8 cellular contexts compared by ENCODE assay signal in genomic region chrX:136710324-136710951, GRCh38.
A peak's percentile ranks its signal among the peaks of the same experiment; 100 is the strongest.
DNase-seq lines count a peak whose midpoint lies in the region; ATAC-seq, FAIRE-seq and TF ChIP-seq lines count a peak whose summit lies in the region.

No MANE protein-coding gene starts in this region.

- peak; percentile 52 for ATAC-seq in HG03432 (IDR thresholded peaks at IDR 0.05; ENCODE audit: unreplicated experiment)
- peak; percentile 81 for ATAC-seq in stimulated activated effector memory CD8-positive, alpha-beta T cell treated with anti-CD3 and anti-CD28 coated beads, Interleukin-12 subunit alpha, Interleukin-12 subunit beta, amount 100 ng/mL, for 72 hours
- no peak for ATAC-seq in HG02678 (IDR thresholded peaks at IDR 0.05; ENCODE audit: unreplicated experiment)

- peaks cover 46% of the 10 kb centered on the region for H3K36me3 Mint-ChIP-seq in stimulated activated effector memory CD8-positive, alpha-beta T cell treated with anti-CD3 and anti-CD28 coated beads, Interleukin-12 subunit alpha, Interleukin-12 subunit beta, amount 100 ng/mL, for 72 hours

- no peak overlapping the region for H3K4me3 ChIP-seq in bronchial epithelial cell (ENCODE audit: low read depth, low read length)

- H3K4me3 Mint-ChIP-seq in stimulated activated effector memory CD8-positive, alpha-beta T cell treated with anti-CD3 and anti-CD28 coated beads, Interleukin-12 subunit alpha, Interleukin-12 subunit beta, amount 100 ng/mL, for 72 hours, result peak overlapping the region; percentile 53

- no peak for FAIRE-seq in bronchial epithelial cell (lab: Jason Lieb, UNC)

- H3K36me3 ChIP-seq in bronchial epithelial cell (ENCODE audit: control insufficient read depth, insufficient read depth, low read length), result no peaks in the 10 kb centered on the region

- H3K27me3 ChIP-seq in bronchial epithelial cell (ENCODE audit: control insufficient read depth, insufficient read depth, low read length), result no peaks in the 10 kb centered on the region

- peak; percentile 64 for DNase-seq in activated effector memory CD4-positive, alpha-beta T cell treated with anti-CD3 and anti-CD28 coated beads, Interleukin-2, amount 50 U/mL, for 16 hours
- DNase-seq in activated effector memory CD4-positive, alpha-beta T cell treated with Interleukin-2 at 50 U/mL for 16 hours, result no peak
- peak; percentile 47 for DNase-seq in bronchial epithelial cell (ENCODE audit: low read depth)
- no peak for DNase-seq in stimulated activated effector memory CD8-positive, alpha-beta T cell treated with anti-CD3 and anti-CD28 coated beads, Interleukin-12 subunit alpha, Interleukin-12 subunit beta, amount 100 ng/mL, for 72 hours (ENCODE audit: low spot score in 2 of 2)
- DNase-seq in C1 segment of cervical spinal cord (lab: John Stamatoyannopoulos, UW), result no peak
- DNase-seq in stimulated activated CD8-positive, alpha-beta memory T cell treated with anti-CD3 and anti-CD28 coated beads, Interleukin-4, amount 100 ng/mL, for 48 hours, result no peak

- peaks cover 11% of the 10 kb centered on the region for H3K4me1 Mint-ChIP-seq in stimulated activated effector memory CD8-positive, alpha-beta T cell treated with anti-CD3 and anti-CD28 coated beads, Interleukin-12 subunit alpha, Interleukin-12 subunit beta, amount 100 ng/mL, for 72 hours

- TF ChIP-seq CTCF in bronchial epithelial cell (IDR thresholded peaks at IDR 0.05; ENCODE audit: insufficient read depth, low read length, severe bottlenecking), result no peak

- H3K27ac Mint-ChIP-seq in stimulated activated effector memory CD8-positive, alpha-beta T cell treated with anti-CD3 and anti-CD28 coated beads, Interleukin-12 subunit alpha, Interleukin-12 subunit beta, amount 100 ng/mL, for 72 hours, result peak overlapping the region; percentile 97

- no peaks in the 10 kb centered on the region for H3K9me3 Mint-ChIP-seq in stimulated activated effector memory CD8-positive, alpha-beta T cell treated with anti-CD3 and anti-CD28 coated beads, Interleukin-12 subunit alpha, Interleukin-12 subunit beta, amount 100 ng/mL, for 72 hours

Comparison
In these comparisons a context has a peak if more than half of its experiments do, and no peak if none do; other contexts are left out.
1. DNase-seq: peak in activated effector memory CD4-positive, alpha-beta T cell treated with anti-CD3 and anti-CD28 coated beads, Interleukin-2, amount 50 U/mL, for 16 hours (single experiment) and bronchial epithelial cell (single experiment); none in activated effector memory CD4-positive, alpha-beta T cell treated with Interleukin-2 at 50 U/mL for 16 hours (single experiment), stimulated activated effector memory CD8-positive, alpha-beta T cell treated with anti-CD3 and anti-CD28 coated beads, Interleukin-12 subunit alpha, Interleukin-12 subunit beta, amount 100 ng/mL, for 72 hours (0 of 2), C1 segment of cervical spinal cord (0 of 14) and stimulated activated CD8-positive, alpha-beta memory T cell treated with anti-CD3 and anti-CD28 coated beads, Interleukin-4, amount 100 ng/mL, for 48 hours (single experiment).